ENCODE assay signal across 30 cellular contexts in the genomic region with DNA sequence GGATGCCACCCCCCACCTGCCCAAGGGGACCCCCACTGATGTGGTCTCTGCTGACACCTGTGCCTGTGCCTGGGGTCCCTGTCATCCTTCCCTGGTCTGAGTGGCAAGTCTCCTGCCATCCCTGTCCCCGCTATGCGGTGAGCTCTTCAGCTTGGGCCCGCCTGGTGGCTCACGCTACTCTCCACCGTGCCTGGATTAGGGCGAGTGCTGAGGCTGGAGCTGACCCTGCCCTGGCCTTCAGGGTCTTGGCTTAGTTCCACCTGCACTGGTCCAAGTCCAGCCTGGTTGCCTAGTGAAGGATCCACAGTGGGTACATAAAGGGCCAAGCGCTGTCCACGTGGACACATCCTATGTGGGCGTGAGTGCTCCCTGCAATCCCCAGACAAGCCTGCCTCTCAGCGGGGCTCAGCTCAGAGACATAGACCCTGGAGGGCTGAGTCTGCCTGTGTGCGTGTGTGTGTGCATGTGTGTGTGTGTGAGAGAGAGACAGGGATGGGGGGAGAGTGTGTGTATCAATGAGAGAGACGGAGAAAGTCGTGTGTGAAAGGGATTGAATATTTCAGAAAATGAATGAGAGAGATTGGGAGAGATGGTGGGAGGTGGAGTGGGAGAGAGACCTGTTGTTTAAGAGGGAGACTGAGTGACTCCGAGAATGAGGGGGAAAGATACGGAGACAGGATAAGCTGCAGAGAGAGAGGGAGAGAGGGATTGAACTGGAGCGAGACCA. TPM values are rescaled to one million over a fixed set of nuclear protein-coding genes. Genes with fewer than 3 reads are reported as not detected.
DNase-seq lines count a peak whose midpoint lies in the region; ATAC-seq and TF ChIP-seq lines count a peak whose summit lies in the region.
"Had no signal": no experiment of that assay in that cellular context is flagged by ENCODE, and none has a peak within 500 bp of the region (broad histone marks: within the 10 kb centered on the region; RNA-seq: fewer than 3 reads in every experiment).

No MANE protein-coding gene starts in this region.

- peak overlapping the region; percentile 28 to 90 for H3K27ac Mint-ChIP-seq in stimulated activated naive CD8-positive, alpha-beta T cell treated with anti-CD3 and anti-CD28 coated beads, Interleukin-15, amount 100 ng/mL, for 72 hours
- H3K27ac Mint-ChIP-seq: activated CD4-positive, alpha-beta memory T cell treated with anti-CD3 and anti-CD28 coated beads for 36 hours; activated naive CD8-positive, alpha-beta T cell treated with anti-CD3 and anti-CD28 coated beads, Interleukin-2, amount 50 U/mL, for 24 hours; stimulated activated naive B cell treated with anti-CD40 and anti-IgM and Interleukin-4, amounts not matched to agents 10 μg/mL and 1 μg/mL and 100 μg/mL, for 72 hours had no signal

- H3K4me3 ChIP-seq in osteoblast (ENCODE audit: insufficient read depth, low read length) = no peak overlapping the region
- H3K4me3 ChIP-seq: heart left ventricle, thyroid gland had no signal

- H3K9me3 Mint-ChIP-seq in stimulated activated naive CD8-positive, alpha-beta T cell treated with anti-CD3 and anti-CD28 coated beads, Interleukin-15, amount 100 ng/mL, for 72 hours = no peaks in the 10 kb centered on the region
- H3K9me3 Mint-ChIP-seq: activated CD4-positive, alpha-beta memory T cell treated with anti-CD3 and anti-CD28 coated beads for 36 hours; activated naive CD8-positive, alpha-beta T cell treated with anti-CD3 and anti-CD28 coated beads, Interleukin-2, amount 50 U/mL, for 24 hours; stimulated activated naive B cell treated with anti-CD40 and anti-IgM and Interleukin-4, amounts not matched to agents 10 μg/mL and 1 μg/mL and 100 μg/mL, for 72 hours had no signal

- peaks cover 27% of the 10 kb centered on the region for H3K27me3 Mint-ChIP-seq in stimulated activated naive CD8-positive, alpha-beta T cell treated with anti-CD3 and anti-CD28 coated beads, Interleukin-15, amount 100 ng/mL, for 72 hours

- H3K4me3 Mint-ChIP-seq in stimulated activated naive CD8-positive, alpha-beta T cell treated with anti-CD3 and anti-CD28 coated beads, Interleukin-15, amount 100 ng/mL, for 72 hours = no peak overlapping the region
- H3K4me3 Mint-ChIP-seq: activated CD4-positive, alpha-beta memory T cell treated with anti-CD3 and anti-CD28 coated beads for 36 hours; activated naive CD8-positive, alpha-beta T cell treated with anti-CD3 and anti-CD28 coated beads, Interleukin-2, amount 50 U/mL, for 24 hours; stimulated activated naive B cell treated with anti-CD40 and anti-IgM and Interleukin-4, amounts not matched to agents 10 μg/mL and 1 μg/mL and 100 μg/mL, for 72 hours had no signal

- no peaks in the 10 kb centered on the region for H3K36me3 ChIP-seq in osteoblast (ENCODE audit: insufficient read depth, low read length)
- H3K36me3 ChIP-seq: BE2C, thyroid gland had no signal

- DNase-seq in stimulated activated naive CD8-positive, alpha-beta T cell treated with anti-CD3 and anti-CD28 coated beads, Interleukin-15, amount 100 ng/mL, for 72 hours = no peak
- DNase-seq in stimulated activated naive CD8-positive, alpha-beta T cell treated with anti-CD3 and anti-CD28 coated beads, Interleukin-15, Interleukin-2, amounts not matched to agents 100 U/mL and 50 U/mL, for 24 hours = no peak
- peak; percentile 42 for DNase-seq in left ventricle myocardium superior
- DNase-seq in osteoblast (ENCODE audit: insufficient read length, low spot score, missing footprints) = peak; percentile 47
- DNase-seq in effector CD4-positive, alpha-beta T cell = no peak
- no peak for DNase-seq in NCI-H2029 treated with DMSO at 0.1 percent for 48 hours (lab: John Stamatoyannopoulos, UW)
- no peak for DNase-seq in NCI-H524 (lab: John Stamatoyannopoulos, UW)
- DNase-seq: activated CD4-positive, alpha-beta memory T cell treated with anti-CD3 and anti-CD28 coated beads for 36 hours; activated CD4-positive, CD25-positive, alpha-beta regulatory T cell; activated gamma-delta T cell; activated naive CD8-positive, alpha-beta T cell treated with anti-CD3 and anti-CD28 coated beads, Interleukin-2, amount 50 U/mL, for 24 hours; activated T-cell treated with anti-CD3 and anti-CD28 coated beads, Interleukin-2, amount 50 U/mL, for 1 hour; BE2C; cerebellar nuclear complex; DMS79; GF-D8; HCEC 1CT; heart left ventricle; left cardiac atrium; mesendoderm; NCI-H1694 treated with DMSO at 0.1 percent for 48 hours; NCI-H2171 treated with DMSO at 0.1 percent for 48 hours; NCI-H69; stimulated activated CD4-positive, alpha-beta T cell treated with anti-CD3 and anti-CD28 coated beads, Interleukin-4, amount 100 ng/mL, for 1 hour; stimulated activated naive B cell treated with anti-CD40 and anti-IgM and Interleukin-4, amounts not matched to agents 10 μg/mL and 1 μg/mL and 100 μg/mL, for 72 hours; T1000; thyroid gland had no signal

- no peaks in the 10 kb centered on the region for H3K9me3 ChIP-seq in osteoblast (ENCODE audit: low read depth, low read length)
- H3K9me3 ChIP-seq: BE2C, heart left ventricle, thyroid gland had no signal

- no peak for TF ChIP-seq CTCF in osteoblast (IDR thresholded peaks at IDR 0.05; ENCODE audit: extremely low read depth, low read depth, low read length)

- no peaks in the 10 kb centered on the region for H3K27me3 ChIP-seq in osteoblast (ENCODE audit: insufficient read depth, low read length)
- H3K27me3 ChIP-seq: BE2C, thyroid gland had no signal

- H3K79me2 ChIP-seq in osteoblast (ENCODE audit: insufficient read depth, low read length) = no peaks in the 10 kb centered on the region

- H3K4me1 Mint-ChIP-seq in stimulated activated naive CD8-positive, alpha-beta T cell treated with anti-CD3 and anti-CD28 coated beads, Interleukin-15, amount 100 ng/mL, for 72 hours = peaks cover 24% of the 10 kb centered on the region

- H3K27ac ChIP-seq in osteoblast (ENCODE audit: low read depth, low read length) = no peak overlapping the region
- H3K27ac ChIP-seq: heart left ventricle, HL-60, RWPE1, thyroid gland had no signal

- H2AFZ ChIP-seq in osteoblast (ENCODE audit: low read length) = no peak overlapping the region

- H3K4me2 ChIP-seq in osteoblast (ENCODE audit: insufficient read depth, low read length) = no peak overlapping the region

- intact Hi-C loops in left ventricle myocardium superior (cut with micrococcal nuclease) = no loop called here

- no peak for ATAC-seq in stimulated activated naive CD8-positive, alpha-beta T cell treated with anti-CD3 and anti-CD28 coated beads, Interleukin-15, amount 100 ng/mL, for 72 hours
- no peak for ATAC-seq in stimulated activated naive CD8-positive, alpha-beta T cell treated with anti-CD3 and anti-CD28 coated beads, Interleukin-15, Interleukin-2, amounts not matched to agents 100 U/mL and 50 U/mL, for 24 hours
- no peak for ATAC-seq in left ventricle myocardium superior
- ATAC-seq in GM21576 (IDR thresholded peaks at IDR 0.05; ENCODE audit: unreplicated experiment) = no peak
- ATAC-seq: activated naive CD8-positive, alpha-beta T cell treated with anti-CD3 and anti-CD28 coated beads, Interleukin-2, amount 50 U/mL, for 24 hours; stimulated activated naive B cell treated with anti-CD40 and anti-IgM and Interleukin-4, amounts not matched to agents 10 μg/mL and 1 μg/mL and 100 μg/mL, for 72 hours had no signal

- H3K4me1 ChIP-seq in osteoblast (ENCODE audit: insufficient read depth, low read length) = no peaks in the 10 kb centered on the region
- H3K4me1 ChIP-seq: BE2C had no signal

- peaks cover 12% of the 10 kb centered on the region for H4K20me1 ChIP-seq in osteoblast (ENCODE audit: insufficient read depth, low read length)

RNA-seq across cellular contexts. Expression of gene WTIP, which starts 22.2 kb away (rescaled TPM):
- 26.2 TPM for total RNA-seq in left ventricle myocardium superior
- 38.7 and 43.9 TPM in 2 replicates for total RNA-seq in osteoblast

Comparison
In these comparisons a context has a peak if more than half of its experiments do, and no peak if none do; other contexts are left out.
1. DNase-seq: peak in left ventricle myocardium superior (single experiment) and osteoblast (single experiment); none in stimulated activated naive CD8-positive, alpha-beta T cell treated with anti-CD3 and anti-CD28 coated beads, Interleukin-15, amount 100 ng/mL, for 72 hours (0 of 2), stimulated activated naive CD8-positive, alpha-beta T cell treated with anti-CD3 and anti-CD28 coated beads, Interleukin-15, Interleukin-2, amounts not matched to agents 100 U/mL and 50 U/mL, for 24 hours (single experiment), effector CD4-positive, alpha-beta T cell (single experiment), NCI-H2029 treated with DMSO at 0.1 percent for 48 hours (single experiment) and NCI-H524 (0 of 2).